9 cellular contexts compared by ENCODE assay signal in genomic region chr19:3505598-3506383, GRCh38. TPM values are rescaled to one million over a fixed set of nuclear protein-coding genes. Genes with fewer than 3 reads are reported as not detected.
DNase-seq lines count a peak whose midpoint lies in the region; ATAC-seq, FAIRE-seq and TF ChIP-seq lines count a peak whose summit lies in the region.
"Had no signal": no experiment of that assay in that cellular context is flagged by ENCODE, and none has a peak within 500 bp of the region (broad histone marks: within the 10 kb centered on the region; RNA-seq: fewer than 3 reads in every experiment).

TSS of gene FZR1 (plus strand) at chr19:3506311. CDS start at chr19:3522990, 16,679 bp downstream.

- FAIRE-seq in kidney (lab: Jason Lieb, UNC): no peak
- FAIRE-seq: colon had no signal

- intact Hi-C loops in kidney (cut with DNase I): no loop called here

- H3K36me3 ChIP-seq in kidney (ENCODE audit: control insufficient read depth in 1 of 2, insufficient read depth in 2 of 2, low read length in 2 of 2): peaks cover 0 to 6% of the 10 kb centered on the region in 2 donors

- peak within 1 kb of the TSS; percentile 80 to 85 for H3K9ac ChIP-seq in kidney (ENCODE audit: low read length in 2 of 2)

- DNase-seq in AG09319 (ENCODE audit: extremely low read depth, low read depth) (peak; percentile 97), NCI-H446 treated with DMSO at 0.1 percent for 48 hours (lab: John Stamatoyannopoulos, UW) (peak; percentile 95), cerebellar nuclear complex (lab: John Stamatoyannopoulos, UW) (peak; percentile 91 to 95), kidney (peak; percentile 100)
- peak; percentile 99 for DNase-seq in activated CD4-positive, CD25-positive, alpha-beta regulatory T cell treated with anti-CD3 and anti-CD28 coated beads, Interleukin-2, amount 50 U/mL, for 72 hours
- DNase-seq in stimulated activated CD4-positive, alpha-beta T cell treated with anti-CD3 and anti-CD28 coated beads, Interleukin-15, amount 100 ng/mL, for 24 hours: peak; percentile 99

- H3K9me3 ChIP-seq in kidney (ENCODE audit: control insufficient read depth in 1 of 2, low read length in 2 of 2): no peaks in the 10 kb centered on the region

- H3K4me1 ChIP-seq in kidney (ENCODE audit: control insufficient read depth in 1 of 2, insufficient read depth in 1 of 2, low read depth in 1 of 2, low read length in 2 of 2): peaks cover 0 to 6% of the 10 kb centered on the region in 2 donors

- H3K4me3 ChIP-seq in kidney (ENCODE audit: low read length in 2 of 2): peak within 1 kb of the TSS; percentile 77 to 97

- TF ChIP-seq CTCF in AG09319 (IDR thresholded peaks at IDR 0.05; ENCODE audit: low read depth, low read length): peak; percentile 11; the same call in 1 of the 2 replicates
- no peak for TF ChIP-seq CTCF in kidney (IDR thresholded peaks at IDR 0.05; ENCODE audit: borderline replicate concordance, extremely low read depth, insufficient read depth)

- ATAC-seq in GM19035 (IDR thresholded peaks at IDR 0.05; ENCODE audit: unreplicated experiment) (peak; percentile 88), HG03354 (IDR thresholded peaks at IDR 0.05; ENCODE audit: poor library complexity, severe bottlenecking, unreplicated experiment) (peak; percentile 93)

- peak within 1 kb of the TSS; percentile 80 to 84 for H3K27ac ChIP-seq in kidney (ENCODE audit: low read depth in 2 of 2, low read length in 2 of 2)

RNA-seq across cellular contexts. Expression of gene FZR1, which starts in this region (rescaled TPM):
- 48.0 TPM for total RNA-seq in kidney
- polyA plus RNA-seq in kidney (ENCODE audit: insufficient read depth, low read depth, low replicate concordance): 28.4 TPM

Comparison
In these comparisons a context has a peak if more than half of its experiments do, and no peak if none do; other contexts are left out.
1. Peak in every context shown above with its lines: DNase-seq, ATAC-seq, H3K4me3 ChIP-seq and H3K27ac ChIP-seq.